ENCODE assay signal across 8 cellular contexts in the genomic region with DNA sequence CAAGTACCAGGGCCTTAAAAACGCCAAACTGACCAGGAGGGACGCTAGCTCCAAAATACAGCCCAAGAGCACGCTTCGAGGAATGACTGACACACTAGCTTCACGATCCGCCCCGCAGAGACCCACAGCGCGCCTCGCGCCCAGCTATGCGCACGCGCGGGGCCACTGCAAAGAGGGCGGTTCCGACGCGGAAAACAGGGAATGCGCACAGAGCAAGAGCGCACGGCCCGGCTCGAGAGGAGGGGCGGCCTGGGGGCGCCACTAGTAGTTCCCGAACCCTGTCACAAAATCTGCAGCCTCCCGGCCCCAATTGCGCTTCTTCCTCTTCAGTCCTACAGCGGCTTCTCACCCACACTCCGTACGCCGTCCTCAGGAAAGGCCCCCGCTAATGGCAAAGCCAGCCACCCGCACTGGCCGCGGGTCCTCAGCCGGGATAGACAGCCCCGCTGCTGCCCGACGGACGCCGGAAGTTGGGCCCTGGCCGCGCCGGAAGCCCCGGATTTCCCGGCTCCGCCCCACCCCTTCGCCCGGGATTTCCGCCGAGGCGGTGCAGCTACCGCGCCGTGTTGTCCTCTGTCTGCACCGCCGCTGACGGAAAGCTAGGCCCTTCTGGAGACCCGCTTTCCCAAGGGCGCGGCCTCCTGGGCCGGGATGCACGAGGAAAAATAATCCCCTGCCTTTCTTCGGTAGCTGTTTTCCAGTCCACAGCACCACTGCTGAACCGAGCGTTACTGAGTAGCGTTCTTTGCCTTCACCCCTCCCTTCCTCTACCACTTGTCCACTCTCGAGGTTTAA. TPM values are rescaled to one million over a fixed set of nuclear protein-coding genes. Genes with fewer than 3 reads are reported as not detected.
DNase-seq lines count a peak whose midpoint lies in the region; ATAC-seq, FAIRE-seq and TF ChIP-seq lines count a peak whose summit lies in the region.

A gene with protein sequence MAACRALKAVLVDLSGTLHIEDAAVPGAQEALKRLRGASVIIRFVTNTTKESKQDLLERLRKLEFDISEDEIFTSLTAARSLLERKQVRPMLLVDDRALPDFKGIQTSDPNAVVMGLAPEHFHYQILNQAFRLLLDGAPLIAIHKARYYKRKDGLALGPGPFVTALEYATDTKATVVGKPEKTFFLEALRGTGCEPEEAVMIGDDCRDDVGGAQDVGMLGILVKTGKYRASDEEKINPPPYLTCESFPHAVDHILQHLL (minus strand): TSS at position 472 of the 795 bp plus-strand sequence. CDS start 14,061 bp downstream, outside the sequence.

- peak within 1 kb of the TSS; percentile 71; the same call in 1 of the 2 replicates for H2BK12ac ChIP-seq in H1 (ENCODE audit: low read depth, low read length)

- H3K27me3 ChIP-seq in CD8-positive, alpha-beta memory T cell (ENCODE audit: insufficient read depth, low read length, poor library complexity, severe bottlenecking), result no peaks in the 10 kb centered on the region
- H3K27me3 ChIP-seq in H1 (replicated peaks in 1 of 4; ENCODE audit: control insufficient read depth in 3 of 4, extremely low read depth in 1 of 4, insufficient read depth in 3 of 4, low read length in 3 of 4), result no peaks in the 10 kb centered on the region
- H3K27me3 ChIP-seq in mesendoderm (ENCODE audit: insufficient read depth, low read length, poor library complexity), result no peaks in the 10 kb centered on the region

- no peaks in the 10 kb centered on the region for H3K9me3 ChIP-seq in CD8-positive, alpha-beta memory T cell (ENCODE audit: low read length)
- H3K9me3 ChIP-seq in H1 (ENCODE audit: insufficient read depth in 2 of 2, low read depth in 1 of 2, low read length in 1 of 2), result no peaks in the 10 kb centered on the region

- H3K36me3 Mint-ChIP-seq in CD8-positive, alpha-beta memory T cell, result peaks cover 0 to 24% (median 3%) of the 10 kb centered on the region in 3 donors

- 1% methylated on average over 63 of the region's 70 CpGs; no CpG with 5 or more reads in 1 of the 2 experiments for WGBS in H1 (ENCODE audit: extremely low coverage in 1 of 2, insufficient coverage in 1 of 2, insufficient read length in 1 of 2, insufficient replicate concordance in 2 of 2, low coverage in 1 of 2, low lambda C conversion rate in 2 of 2, missing lambda C conversion rate in 1 of 2), 2 experiments
- WGBS in mesendoderm (ENCODE audit: extremely low coverage, insufficient coverage, low lambda C conversion rate), result no CpG with 5 or more reads among the region's 70 CpGs

- H2BK120ac ChIP-seq in H1 (replicated peaks; ENCODE audit: low read depth, low read length), result no peak within 1 kb of the TSS
- no peak within 1 kb of the TSS for H2BK120ac ChIP-seq in mesendoderm (ENCODE audit: low read depth, low read length)

- H3K9ac ChIP-seq in H1 (replicated peaks in 1 of 4; ENCODE audit: extremely low read depth in 1 of 4, low read depth in 3 of 4, low read length in 3 of 4), result peak within 1 kb of the TSS; percentile 62 to 98 (median 80)
- peak within 1 kb of the TSS; percentile 98 for H3K9ac ChIP-seq in mesendoderm (ENCODE audit: low read length)

- no peak for FAIRE-seq in H1 (lab: Jason Lieb, UNC)

- peak; percentile 57 to 88 for TF ChIP-seq POLR2A in H1 (IDR thresholded peaks at IDR 0.05; ENCODE audit: control extremely low read depth in 1 of 2, low read depth in 2 of 2, low read length in 2 of 2)

- peak within 1 kb of the TSS; percentile 90 for H4K91ac ChIP-seq in H1 (replicated peaks; ENCODE audit: insufficient read length, low read length)

- peak; percentile 88 for ATAC-seq in GM19452 (IDR thresholded peaks at IDR 0.05; ENCODE audit: unreplicated experiment)

- peaks cover 0 to 6% of the 10 kb centered on the region in 2 experiments for H4K20me1 ChIP-seq in H1 (replicated peaks in 1 of 2; ENCODE audit: control insufficient read depth in 1 of 2, insufficient read depth in 2 of 2, low read length in 2 of 2)

- peak within 1 kb of the TSS; percentile 37 for H3K14ac ChIP-seq in H1 (ENCODE audit: insufficient read length)

- H3K79me1 ChIP-seq in H1 (ENCODE audit: low read depth, low read length) (peaks cover 2% of the 10 kb centered on the region; the same call in 1 of the 2 replicates), mesendoderm (ENCODE audit: low read length) (peaks cover 7% of the 10 kb centered on the region)

- H3K56ac ChIP-seq in H1 (replicated peaks; ENCODE audit: insufficient read length, low read depth, low read length) (peak within 1 kb of the TSS; percentile 94), mesendoderm (ENCODE audit: low read length) (peak within 1 kb of the TSS; percentile 96)

- H3K4me3 ChIP-seq in CD8-positive, alpha-beta memory T cell (ENCODE audit: low read length), result peak within 1 kb of the TSS; percentile 72
- H3K4me3 ChIP-seq in H1 (ENCODE audit: extremely low read depth in 1 of 4, insufficient read depth in 2 of 4, low read depth in 3 of 4, low read length in 4 of 4) (peak within 1 kb of the TSS; percentile 70 to 91 (median 86)), mesendoderm (ENCODE audit: low read length) (peak within 1 kb of the TSS; percentile 93)

- no peak for TF ChIP-seq EP300 in H1 (IDR thresholded peaks at IDR 0.05; ENCODE audit: borderline replicate concordance in 1 of 2, low read depth in 2 of 2, low read length in 2 of 2)

- peaks cover 12% of the 10 kb centered on the region for H3K23me2 ChIP-seq in H1 (ENCODE audit: low read depth, low read length)

- H2AK5ac ChIP-seq in H1 (ENCODE audit: low read depth, low read length) (no peak within 1 kb of the TSS), mesendoderm (ENCODE audit: low read length) (peak within 1 kb of the TSS; percentile 34)

- no peak within 1 kb of the TSS for H2BK20ac ChIP-seq in H1 (ENCODE audit: low read length)

- peak within 1 kb of the TSS; percentile 93 to 99 (median 97) for H3K4me3 Mint-ChIP-seq in CD8-positive, alpha-beta memory T cell

- peaks cover 29% of the 10 kb centered on the region for H3K4me1 ChIP-seq in CD8-positive, alpha-beta memory T cell (ENCODE audit: insufficient read depth, low read length)
- H3K4me1 ChIP-seq in H1 (replicated peaks in 1 of 4; ENCODE audit: control insufficient read depth in 3 of 4, insufficient read depth in 4 of 4, low read length in 3 of 4), result peaks cover 0 to 2% (median 1%) of the 10 kb centered on the region in 4 experiments; a peak in 4 of 7 replicates
- no peaks in the 10 kb centered on the region for H3K4me1 ChIP-seq in mesendoderm (ENCODE audit: control insufficient read depth, low read depth, low read length)

- no peak for TF ChIP-seq RAD21 in H1 (IDR thresholded peaks at IDR 0.05 in 1 of 2, conservative IDR thresholded peaks at IDR 0.05 in 1 of 2; ENCODE audit: low read depth in 2 of 2, low read length in 2 of 2)

- H3K4ac ChIP-seq in H1 (replicated peaks; ENCODE audit: insufficient read length, low read depth, low read length), result peak within 1 kb of the TSS; percentile 90
- H3K4ac ChIP-seq in mesendoderm (ENCODE audit: low read depth, low read length), result peak within 1 kb of the TSS; percentile 61

- H3K27ac ChIP-seq in CD8-positive, alpha-beta memory T cell (ENCODE audit: low read depth, low read length), result peak within 1 kb of the TSS; percentile 77
- H3K27ac ChIP-seq in H1 (ENCODE audit: low read depth, low read length) (peak within 1 kb of the TSS; percentile 76), mesendoderm (ENCODE audit: low read depth, low read length) (peak within 1 kb of the TSS; percentile 71)

- no peaks in the 10 kb centered on the region for H3K27me3 Mint-ChIP-seq in CD8-positive, alpha-beta memory T cell

- peak within 1 kb of the TSS; percentile 93 for H2AFZ ChIP-seq in H1 (ENCODE audit: low read length)

- H2BK15ac ChIP-seq in H1 (ENCODE audit: low read length) (no peak within 1 kb of the TSS), mesendoderm (replicated peaks; ENCODE audit: low read depth) (no peak within 1 kb of the TSS)

- CTCF ChIA-PET in CD8-positive, alpha-beta memory T cell (lab: Charles Lee), result interaction anchor here (0.9 to 2.1 kb wide), 5 partner anchors 22 to 54 kb away, joined by 3 to 8 read pairs (median 4); a partner anchor contains a TSS
- CTCF ChIA-PET in H1 (lab: Charles Lee; ENCODE audit: partially characterized antibody), result interaction anchor here (0.6 to 1.9 kb wide), 9 partner anchors 36 to 506 kb away, joined by 3 to 10 read pairs (median 4); no protein-coding TSS in a partner anchor

- H3K79me2 ChIP-seq in H1 (ENCODE audit: control insufficient read depth in 1 of 2, insufficient read depth in 2 of 2, low read length in 2 of 2) (peaks cover 7 to 45% of the 10 kb centered on the region in 2 experiments; a peak in 3 of 4 replicates), mesendoderm (ENCODE audit: control insufficient read depth, insufficient read depth, low read length) (peaks cover 23% of the 10 kb centered on the region)

- H3K4me2 ChIP-seq in H1 (ENCODE audit: insufficient read depth in 1 of 2, low read depth in 2 of 2, low read length in 2 of 2) (peak within 1 kb of the TSS; percentile 97), mesendoderm (ENCODE audit: low read length) (peak within 1 kb of the TSS; percentile 88)

- no peak within 1 kb of the TSS for H3K23ac ChIP-seq in H1 (ENCODE audit: insufficient read length)
- peak within 1 kb of the TSS; percentile 51 for H3K23ac ChIP-seq in mesendoderm (ENCODE audit: low read length)

- no peaks in the 10 kb centered on the region for H3K9me3 Mint-ChIP-seq in CD8-positive, alpha-beta memory T cell

- no peak for TF ChIP-seq CTCF in H1 (IDR thresholded peaks at IDR 0.05; ENCODE audit: control extremely low read depth in 1 of 3, insufficient read depth in 1 of 3, low read depth in 1 of 3, low read length in 3 of 3)

- H4K8ac ChIP-seq in H1 (ENCODE audit: extremely low read depth, insufficient read depth, low read length) (peak within 1 kb of the TSS; percentile 96), mesendoderm (ENCODE audit: low read depth, low read length) (peak within 1 kb of the TSS; percentile 91)

- no peaks in the 10 kb centered on the region for H3K36me3 ChIP-seq in CD8-positive, alpha-beta memory T cell (ENCODE audit: insufficient read depth, low read length)
- H3K36me3 ChIP-seq in H1 (ENCODE audit: control insufficient read depth in 2 of 4, insufficient read depth in 4 of 4, low read length in 3 of 4), result peaks cover 0 to 14% (median 4%) of the 10 kb centered on the region in 4 experiments; a peak in 3 of 8 replicates
- no peaks in the 10 kb centered on the region for H3K36me3 ChIP-seq in mesendoderm (ENCODE audit: control insufficient read depth, insufficient read depth, low read length)

- H2BK5ac ChIP-seq in H1 (ENCODE audit: low read depth, low read length) (peak within 1 kb of the TSS; percentile 84), mesendoderm (ENCODE audit: low read length) (peak within 1 kb of the TSS; percentile 79)

- peaks cover 45 to 63% (median 59%) of the 10 kb centered on the region in 3 donors for H3K4me1 Mint-ChIP-seq in CD8-positive, alpha-beta memory T cell

- H4K5ac ChIP-seq in H1 (ENCODE audit: insufficient read length, low read depth, low read length), result peak within 1 kb of the TSS; percentile 91
- H4K5ac ChIP-seq in mesendoderm (ENCODE audit: low read length), result no peak within 1 kb of the TSS

- H3K18ac ChIP-seq in H1 (ENCODE audit: extremely low read depth, low read length) (peak within 1 kb of the TSS; percentile 97), mesendoderm (ENCODE audit: low read length) (peak within 1 kb of the TSS; percentile 72)

- H3K27ac Mint-ChIP-seq in CD8-positive, alpha-beta memory T cell, result peak within 1 kb of the TSS; percentile 90 to 100 (median 98)

- DNase-seq in CD8-positive, alpha-beta memory T cell, result peak; percentile 65 to 77 (median 71)
- DNase-seq in HK-2 (ENCODE audit: unreplicated experiment), result peak; percentile 78
- DNase-seq in NOMO-1 treated with dmso at 0.1 percent for 144 hours (lab: John Stamatoyannopoulos, UW; ENCODE audit: unreplicated experiment), result peak; percentile 73
- peak; percentile 62 to 73 (median 66) for DNase-seq in activated CD8-positive, alpha-beta memory T cell treated with anti-CD3 and anti-CD28 coated beads for 48 hours (ENCODE audit: low read depth in 2 of 3, low spot score in 2 of 3)
- DNase-seq in H1 (ENCODE audit: low read depth in 1 of 2, low spot score in 2 of 2), result peak; percentile 21 to 93
- DNase-seq in mesendoderm, result peak; percentile 86
- peak; percentile 50 for DNase-seq in stimulated activated CD8-positive, alpha-beta memory T cell treated with anti-CD3 and anti-CD28 coated beads, Interleukin-15, amount 100 ng/mL, for 1 hour (ENCODE audit: low read depth)

- POLR2A ChIA-PET in CD8-positive, alpha-beta memory T cell (lab: Charles Lee), result interaction anchor here (0.6 to 0.7 kb wide), 3 partner anchors 25 to 1054 kb away, joined by 3 to 5 read pairs (median 5); no protein-coding TSS in a partner anchor
- POLR2A ChIA-PET in H1 (lab: Charles Lee; ENCODE audit: partially characterized antibody), result interaction anchor here (0.6 to 2.8 kb wide), 14 partner anchors 7 to 112 kb away, joined by 3 to 10 read pairs (median 3); no protein-coding TSS in a partner anchor

RNA-seq across cellular contexts. Expression of the gene that starts here (rescaled TPM):
- total RNA-seq in CD8-positive, alpha-beta memory T cell, result 10 to 100 TPM; 25.6 to 27.3 TPM
- polyA plus RNA-seq in CD8-positive, alpha-beta memory T cell, result 45.7 TPM
- 42.7 and 44.8 TPM in 2 replicates for total RNA-seq in H1 (2021; fragmentation: NEBNext Ultra II Directional; extraction: Animal tissue kit (Norgen Biotek cat#: 25700))
- polyA plus RNA-seq in H1 (2011; rRNA removed), result 11.1 and 16.7 TPM in 2 replicates
- 15.6 TPM for polyA plus RNA-seq in H1 (2011; cell fraction: cytosol; rRNA removed)
- 9.4 TPM for polyA plus RNA-seq in H1 (2011; cell fraction: nucleus; rRNA removed)
- 42.1 to 56.7 TPM (median 49.8 TPM) in 4 replicates for polyA plus RNA-seq in H1 (2012, experiment 1 of 2)
- polyA plus RNA-seq in H1 (2012, experiment 2 of 2), result 4.1 TPM
- 20.3 TPM for polyA plus RNA-seq in H1 (2013, experiment 1 of 2)
- polyA plus RNA-seq in H1 (2013, experiment 2 of 2), result 21.6 TPM
- 23.0 and 34.7 TPM in 2 replicates for polyA minus RNA-seq in H1 (2011; rRNA and poly(A)+ RNA removed)
- polyA minus RNA-seq in H1 (2011; cell fraction: cytosol; rRNA and poly(A)+ RNA removed), result 53.6 TPM
- 37.2 TPM for polyA minus RNA-seq in H1 (2011; cell fraction: nucleus; rRNA and poly(A)+ RNA removed)
- 22.8 TPM for polyA plus RNA-seq in mesendoderm (2013, experiment 1 of 2)
- 22.6 TPM for polyA plus RNA-seq in mesendoderm (2013, experiment 2 of 2)

Comparison
In these comparisons a context has a peak if more than half of its experiments do, and no peak if none do; other contexts are left out.
1. Peak in every context shown above with its lines: DNase-seq, ATAC-seq, H3K4me3 ChIP-seq and H3K27ac ChIP-seq.